Comparison of ENCODE assay signal across 10 cellular contexts in the genomic region with DNA sequence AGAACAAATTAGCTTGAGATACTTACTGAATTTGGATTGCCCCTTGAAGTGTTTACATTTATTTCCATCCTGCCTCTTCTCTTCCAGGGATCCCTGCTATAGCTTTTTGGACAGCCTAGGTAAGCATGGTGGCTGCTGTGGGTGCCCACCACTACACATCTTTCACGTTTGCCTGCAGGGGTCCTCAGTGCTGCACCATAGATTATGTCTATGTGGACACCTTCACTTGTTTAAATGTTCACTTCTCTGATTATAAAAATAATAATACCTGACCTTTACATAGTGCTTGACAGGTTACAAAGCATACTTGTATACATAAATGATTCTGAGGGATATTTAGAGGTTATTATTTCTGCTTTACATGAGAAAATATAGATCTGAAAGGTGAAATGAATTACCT.
DNase-seq lines count a peak whose midpoint lies in the region; ATAC-seq, FAIRE-seq and TF ChIP-seq lines count a peak whose summit lies in the region.
"Had no signal": no experiment of that assay in that cellular context is flagged by ENCODE, and none has a peak within 500 bp of the region (broad histone marks: within the 10 kb centered on the region; RNA-seq: fewer than 3 reads in every experiment).

No MANE protein-coding gene starts in this region.

- no peaks in the 10 kb centered on the region for H3K27me3 Mint-ChIP-seq in Calu3 (ENCODE audit: unreplicated experiment)
- no peaks in the 10 kb centered on the region for H3K27me3 Mint-ChIP-seq in neural progenitor cell (ENCODE audit: insufficient read depth, low read depth)

- ATAC-seq in GM18873 (IDR thresholded peaks at IDR 0.05; ENCODE audit: low FRiP score, unreplicated experiment), result peak; percentile 46
- peak; percentile 76 for ATAC-seq in GM12878
- no peak for ATAC-seq in HG02840 (IDR thresholded peaks at IDR 0.05; ENCODE audit: low FRiP score, unreplicated experiment)

- peaks cover 17% of the 10 kb centered on the region for H3K4me1 Mint-ChIP-seq in Calu3 (ENCODE audit: low read depth, unreplicated experiment)
- peaks cover 26% of the 10 kb centered on the region for H3K4me1 Mint-ChIP-seq in neural progenitor cell

- CTCF ChIA-PET in Calu3 (lab: Charles Lee), result interaction anchor here (0.8 to 0.9 kb wide), 4 partner anchors 40 to 440 kb away, joined by 3 to 6 read pairs (median 3); no protein-coding TSS in a partner anchor
- CTCF ChIA-PET in GM12878 (lab: Yijun Ruan, JAX), result interaction anchor here (0.6 to 5.6 kb wide), 27 partner anchors 11 to 1015 kb away, joined by 3 to 53 read pairs (median 5); no protein-coding TSS in a partner anchor

- FAIRE-seq in GM12878 (lab: Jason Lieb, UNC), result no peak
- FAIRE-seq: TTC549 had no signal

- no peak overlapping the region for H3K27ac ChIP-seq in KMS-11
- H3K27ac ChIP-seq in GM12878 (ENCODE audit: control insufficient read depth, insufficient read depth), result no peak overlapping the region
- H3K27ac ChIP-seq in neural progenitor cell, result no peak overlapping the region
- H3K27ac ChIP-seq: parathyroid adenoma had no signal

- intact Hi-C loops in Calu3 (cut with micrococcal nuclease; ENCODE audit: unreplicated experiment), result loop anchor here (1.0 kb wide), 1 partner anchor 279 kb away; no protein-coding TSS in a partner anchor
- intact Hi-C loops in GM12878 (cut with micrococcal nuclease; ENCODE audit: unreplicated experiment), result loop anchor here (1.0 to 5.0 kb wide), 3 partner anchors 281 to 1031 kb away; no protein-coding TSS in a partner anchor
- intact Hi-C loops in lower leg skin (cut with DNase I; ENCODE audit: low total_unique reads), result no loop called here

- DNase-seq in Calu3 (peak; percentile 63), GM12878 (ENCODE audit: low read depth, low spot score) (no peak), neural progenitor cell (ENCODE audit: low spot score) (peak; percentile 36), inferior parietal cortex (ENCODE audit: extremely low spot score) (no peak), lower leg skin (ENCODE audit: low spot score in 2 of 2) (no peak)

- POLR2A ChIA-PET in GM12878 (lab: Charles Lee), result no interaction called here

- H3K4me3 ChIP-seq in KMS-11 (IDR thresholded peaks at IDR 0.05; ENCODE audit: insufficient read depth, low read depth, low read length), result no peak overlapping the region
- H3K4me3 ChIP-seq in GM12878, result no peak overlapping the region
- H3K4me3 ChIP-seq in neural progenitor cell, result no peak overlapping the region
- H3K4me3 ChIP-seq in lower leg skin (ENCODE audit: low read depth, poor library complexity, severe bottlenecking), result no peak overlapping the region

- no peaks in the 10 kb centered on the region for H3F3A ChIP-seq in neural progenitor cell (ENCODE audit: low read depth)

- RAD21 ChIA-PET in GM12878 (lab: Charles Lee; ENCODE audit: unreplicated experiment), result interaction anchor here (0.8 to 2.0 kb wide), 9 partner anchors 10 to 440 kb away, joined by 3 to 11 read pairs (median 4); no protein-coding TSS in a partner anchor

- in situ Hi-C loops in GM12878 (cut with MboI), result loop anchor here (5.0 kb wide), 1 partner anchor 451 kb away; no protein-coding TSS in a partner anchor

- 0% methylated on average over 1 of the region's 1 CpG for WGBS in GM12878 (ENCODE audit: insufficient coverage, insufficient replicate concordance, low lambda C conversion rate, missing lambda C conversion rate)
- WGBS in lower leg skin, 2 donors, result 35 to 43% methylated on average over 1 of the region's 1 CpG

- no peak overlapping the region for H3K27ac Mint-ChIP-seq in Calu3 (ENCODE audit: unreplicated experiment)
- H3K27ac Mint-ChIP-seq in neural progenitor cell, result no peak overlapping the region

- peak; percentile 40 for TF ChIP-seq CTCF in Calu3 (IDR thresholded peaks at IDR 0.05; ENCODE audit: unreplicated experiment)
- peak; percentile 44; the same call in 1 of the 2 replicates for TF ChIP-seq CTCF in KMS-11 (conservative IDR thresholded peaks at IDR 0.05; ENCODE audit: low read depth, low read length)
- peak; percentile 41 to 62 (median 41); a peak in 4 of 6 replicates for TF ChIP-seq CTCF in GM12878 (IDR thresholded peaks at IDR 0.05 in 2 of 3, conservative IDR thresholded peaks at IDR 0.05 in 1 of 3; ENCODE audit: control insufficient read depth in 2 of 3, extremely low read depth in 1 of 3, insufficient read depth in 1 of 3, low read depth in 3 of 3, low read length in 3 of 3)
- peak; percentile 56 for TF ChIP-seq CTCF in neural progenitor cell (IDR thresholded peaks at IDR 0.05)
- no peak for TF ChIP-seq CTCF in lower leg skin (IDR thresholded peaks at IDR 0.05)

- TF ChIP-seq POLR2A in GM12878 (IDR thresholded peaks at IDR 0.05; ENCODE audit: low read depth, low read length) (no peak), lower leg skin (IDR thresholded peaks at IDR 0.05) (no peak)

- H3K4me3 Mint-ChIP-seq in Calu3 (ENCODE audit: low read depth, unreplicated experiment) (no peak overlapping the region), neural progenitor cell (no peak overlapping the region)

- H2AFZ ChIP-seq in KMS-11 (ENCODE audit: low read depth) (no peak overlapping the region), GM12878 (ENCODE audit: control insufficient read depth, low read depth, low read length) (no peak overlapping the region), neural progenitor cell (replicated peaks) (no peak overlapping the region)
- H2AFZ ChIP-seq: parathyroid adenoma had no signal

- H4K20me1 ChIP-seq in KMS-11 (ENCODE audit: insufficient read depth) (no peaks in the 10 kb centered on the region), GM12878 (ENCODE audit: control insufficient read depth, insufficient read depth) (no peaks in the 10 kb centered on the region), neural progenitor cell (ENCODE audit: low read depth) (no peaks in the 10 kb centered on the region)

- H3K9me3 Mint-ChIP-seq in Calu3 (ENCODE audit: low read depth, unreplicated experiment) (no peaks in the 10 kb centered on the region), neural progenitor cell (no peaks in the 10 kb centered on the region)

- no peak for TF ChIP-seq EP300 in GM12878 (IDR thresholded peaks at IDR 0.05; ENCODE audit: borderline replicate concordance in 1 of 2, control insufficient read depth in 1 of 2, low read depth in 2 of 2, low read length in 2 of 2)

- no peaks in the 10 kb centered on the region for H3K79me2 ChIP-seq in KMS-11 (ENCODE audit: insufficient read depth, low read depth)
- no peaks in the 10 kb centered on the region for H3K79me2 ChIP-seq in GM12878 (ENCODE audit: control insufficient read depth, insufficient read depth, low read length)
- H3K79me2 ChIP-seq in neural progenitor cell (ENCODE audit: low read depth), result no peaks in the 10 kb centered on the region

- H3K9ac ChIP-seq in KMS-11, result no peak overlapping the region
- H3K9ac ChIP-seq in GM12878 (ENCODE audit: control insufficient read depth, insufficient read depth, low read length), result no peak overlapping the region
- no peak overlapping the region for H3K9ac ChIP-seq in neural progenitor cell
- H3K9ac ChIP-seq: parathyroid adenoma had no signal

- SMC1A ChIA-PET in GM12878 (lab: Charles Lee; ENCODE audit: uncharacterized antibody, unreplicated experiment), result interaction anchor here (0.6 to 3.8 kb wide), 15 partner anchors 11 to 949 kb away, joined by 3 to 21 read pairs (median 5); no protein-coding TSS in a partner anchor

- H3K27me3 ChIP-seq in KMS-11 (ENCODE audit: insufficient read depth, low read depth) (no peaks in the 10 kb centered on the region), GM12878 (replicated peaks in 1 of 2; ENCODE audit: control insufficient read depth in 2 of 2, insufficient read depth in 2 of 2, low read length in 1 of 2) (no peaks in the 10 kb centered on the region), neural progenitor cell (no peaks in the 10 kb centered on the region)

- H3K4me1 ChIP-seq in KMS-11 (ENCODE audit: low read depth, poor library complexity, severe bottlenecking) (peaks cover 8% of the 10 kb centered on the region), GM12878 (ENCODE audit: control insufficient read depth, insufficient read depth, low read length) (peaks cover 3% of the 10 kb centered on the region; the same call in 1 of the 2 replicates), neural progenitor cell (no peaks in the 10 kb centered on the region)

- BruUV-seq in Calu3 (replicated peaks; lab: Mats Ljungman, UMichigan) (no TSS peak), GM12878 (replicated peaks; lab: Mats Ljungman, UMichigan) (no TSS peak)

- TF ChIP-seq RAD21 in GM12878 (IDR thresholded peaks at IDR 0.05; ENCODE audit: insufficient read depth, low read depth, low read length), result peak; percentile 74

- H3K36me3 Mint-ChIP-seq in Calu3 (ENCODE audit: insufficient read depth, unreplicated experiment), result no peaks in the 10 kb centered on the region
- no peaks in the 10 kb centered on the region for H3K36me3 Mint-ChIP-seq in neural progenitor cell

- no peak overlapping the region for H3K4me2 ChIP-seq in KMS-11
- H3K4me2 ChIP-seq in GM12878 (ENCODE audit: control insufficient read depth, insufficient read depth), result no peak overlapping the region
- H3K4me2 ChIP-seq in neural progenitor cell, result no peak overlapping the region

- H3K9me3 ChIP-seq in GM12878 (replicated peaks; ENCODE audit: control insufficient read depth, insufficient read depth, low read length), result no peaks in the 10 kb centered on the region
- no peaks in the 10 kb centered on the region for H3K9me3 ChIP-seq in neural progenitor cell (ENCODE audit: low read depth)

- H3K36me3 ChIP-seq in KMS-11 (ENCODE audit: insufficient read depth) (no peaks in the 10 kb centered on the region), GM12878 (ENCODE audit: control insufficient read depth in 2 of 2, insufficient read depth in 2 of 2, low read length in 1 of 2) (no peaks in the 10 kb centered on the region), neural progenitor cell (no peaks in the 10 kb centered on the region)

Comparison
In these comparisons a context has a peak if more than half of its experiments do, and no peak if none do; other contexts are left out.
1. DNase-seq: peak in Calu3 (single experiment) and neural progenitor cell (single experiment); none in GM12878 (single experiment), inferior parietal cortex (single experiment) and lower leg skin (0 of 2).
2. CTCF ChIP-seq: peak in Calu3 (single experiment), KMS-11 (single experiment), GM12878 (3 of 3) and neural progenitor cell (single experiment); none in lower leg skin (0 of 3).